20 cellular contexts compared by ENCODE assay signal in genomic region chr3:110859340-110859739, GRCh38.
"Had no signal": no experiment of that assay in that cellular context is flagged by ENCODE, and none has a peak within 500 bp of the region (broad histone marks: within the 10 kb centered on the region; RNA-seq: fewer than 3 reads in every experiment).

No MANE protein-coding gene starts in this region.

- H3K4me3 Mint-ChIP-seq: activated B cell treated with CpG ODN at 0.5 μM for 24 hours; activated CD8-positive, alpha-beta T cell treated with anti-CD3 and anti-CD28 coated beads for 36 hours; activated naive CD8-positive, alpha-beta T cell; central memory CD8-positive, alpha-beta T cell; natural killer cell treated with Interleukin-12 subunit alpha and Interleukin-12 subunit beta and Interleukin-15 and Interleukin-18, amount 100 ng/mL, for 72 hours; stimulated activated effector memory CD8-positive, alpha-beta T cell treated with anti-CD3 and anti-CD28 coated beads, Interleukin-12 subunit alpha, Interleukin-12 subunit beta, amount 100 ng/mL, for 72 hours had no signal

- H3K4me1 ChIP-seq: esophagus muscularis mucosa, left ventricle myocardium inferior had no signal

- H3K27ac ChIP-seq: brain microvascular endothelial cell, esophagus muscularis mucosa, left ventricle myocardium inferior, thoracic aorta had no signal

- DNase-seq: activated B cell treated with CpG ODN at 0.5 μM for 24 hours; activated CD4-positive, alpha-beta T cell treated with anti-CD3 and anti-CD28 coated beads for 48 hours; activated CD8-positive, alpha-beta T cell treated with anti-CD3 and anti-CD28 coated beads for 36 hours; activated gamma-delta T cell; activated T-cell treated with anti-CD3 and anti-CD28 coated beads, Interleukin-2, amount 50 U/mL, for 48 hours; brain microvascular endothelial cell; cortex of kidney; effector CD4-positive, alpha-beta T cell; foreskin fibroblast; hippocampal formation; kidney; left ventricle myocardium inferior; stimulated activated CD4-positive, alpha-beta T cell treated with anti-CD3 and anti-CD28 coated beads, Interleukin-1b, Interleukin-23, amount 100 ng/mL, for 48 hours had no signal

- H3K27me3 ChIP-seq: brain microvascular endothelial cell, esophagus muscularis mucosa had no signal

- H3K36me3 ChIP-seq: brain microvascular endothelial cell, esophagus muscularis mucosa, left ventricle myocardium inferior, thoracic aorta had no signal

- H3K4me1 Mint-ChIP-seq: activated B cell treated with CpG ODN at 0.5 μM for 24 hours; central memory CD8-positive, alpha-beta T cell; stimulated activated effector memory CD8-positive, alpha-beta T cell treated with anti-CD3 and anti-CD28 coated beads, Interleukin-12 subunit alpha, Interleukin-12 subunit beta, amount 100 ng/mL, for 72 hours had no signal

- H3K9me3 ChIP-seq: esophagus muscularis mucosa, left ventricle myocardium inferior, thoracic aorta had no signal

- H3K27ac Mint-ChIP-seq: activated B cell treated with CpG ODN at 0.5 μM for 24 hours; activated CD8-positive, alpha-beta T cell treated with anti-CD3 and anti-CD28 coated beads for 36 hours; activated naive CD8-positive, alpha-beta T cell; natural killer cell treated with Interleukin-12 subunit alpha and Interleukin-12 subunit beta and Interleukin-15 and Interleukin-18, amount 100 ng/mL, for 72 hours; stimulated activated effector memory CD8-positive, alpha-beta T cell treated with anti-CD3 and anti-CD28 coated beads, Interleukin-12 subunit alpha, Interleukin-12 subunit beta, amount 100 ng/mL, for 72 hours had no signal

- ATAC-seq: activated CD8-positive, alpha-beta T cell treated with anti-CD3 and anti-CD28 coated beads for 36 hours; natural killer cell treated with Interleukin-12 subunit alpha and Interleukin-12 subunit beta and Interleukin-15 and Interleukin-18, amount 100 ng/mL, for 72 hours; sciatic nerve; stimulated activated effector memory CD8-positive, alpha-beta T cell treated with anti-CD3 and anti-CD28 coated beads, Interleukin-12 subunit alpha, Interleukin-12 subunit beta, amount 100 ng/mL, for 72 hours had no signal

- H3K27me3 Mint-ChIP-seq: activated B cell treated with CpG ODN at 0.5 μM for 24 hours; activated CD8-positive, alpha-beta T cell treated with anti-CD3 and anti-CD28 coated beads for 36 hours; activated naive CD8-positive, alpha-beta T cell; central memory CD8-positive, alpha-beta T cell had no signal

- H3K36me3 Mint-ChIP-seq: activated naive CD8-positive, alpha-beta T cell; natural killer cell treated with Interleukin-12 subunit alpha and Interleukin-12 subunit beta and Interleukin-15 and Interleukin-18, amount 100 ng/mL, for 72 hours; stimulated activated effector memory CD8-positive, alpha-beta T cell treated with anti-CD3 and anti-CD28 coated beads, Interleukin-12 subunit alpha, Interleukin-12 subunit beta, amount 100 ng/mL, for 72 hours had no signal

- H3K4me3 ChIP-seq: esophagus muscularis mucosa, left ventricle myocardium inferior, thoracic aorta had no signal

- H3K9me3 Mint-ChIP-seq: activated B cell treated with CpG ODN at 0.5 μM for 24 hours; activated CD8-positive, alpha-beta T cell treated with anti-CD3 and anti-CD28 coated beads for 36 hours; central memory CD8-positive, alpha-beta T cell; natural killer cell treated with Interleukin-12 subunit alpha and Interleukin-12 subunit beta and Interleukin-15 and Interleukin-18, amount 100 ng/mL, for 72 hours; stimulated activated effector memory CD8-positive, alpha-beta T cell treated with anti-CD3 and anti-CD28 coated beads, Interleukin-12 subunit alpha, Interleukin-12 subunit beta, amount 100 ng/mL, for 72 hours had no signal
